Comparison of ENCODE assay signal across 19 cellular contexts in genomic region chr22:22210889-22211833, GRCh38. TPM values are rescaled to one million over a fixed set of nuclear protein-coding genes. Genes with fewer than 3 reads are reported as not detected.
DNase-seq lines count a peak whose midpoint lies in the region; ATAC-seq and TF ChIP-seq lines count a peak whose summit lies in the region.
"Had no signal": no experiment of that assay in that cellular context is flagged by ENCODE, and none has a peak within 500 bp of the region (broad histone marks: within the 10 kb centered on the region; RNA-seq: fewer than 3 reads in every experiment).

No MANE protein-coding gene starts in this region.

- H3K79me2 ChIP-seq in HCT116 (ENCODE audit: insufficient read depth, low read length) = no peaks in the 10 kb centered on the region

- intact Hi-C loops in HCT116 (cut with micrococcal nuclease) = no loop called here
- intact Hi-C loops in activated T-helper 2 cell treated with anti-CD3 and anti-CD28 coated beads, Interferon-gamma antibody, Interleukin-2, Interleukin-4, amounts not matched to agents 10 μg/mL and 5 μg/mL and 100 μg/mL, durations not matched to agents 14 hours and 24 hours and 36 hours (cut with micrococcal nuclease) = no loop called here

- H3K27me3 ChIP-seq in HCT116 (ENCODE audit: insufficient read depth, low read length) = no peaks in the 10 kb centered on the region
- H3K27me3 ChIP-seq in gastroesophageal sphincter = peaks cover 49% of the 10 kb centered on the region

- ATAC-seq in HCT116 = no peak
- no peak for ATAC-seq in natural killer cell treated with Interleukin-12 subunit alpha and Interleukin-12 subunit beta and Interleukin-15 and Interleukin-18, amount 100 ng/mL, for 72 hours
- ATAC-seq in gastroesophageal sphincter = no peak

- no peak overlapping the region for H3K4me3 Mint-ChIP-seq in activated CD4-positive, alpha-beta T cell treated with anti-CD3 and anti-CD28 coated beads, Interleukin-2, amount 10 ng/mL, durations not matched to agents 7 days and 5 days
- H3K4me3 Mint-ChIP-seq in activated T-helper 2 cell treated with anti-CD3 and anti-CD28 coated beads, Interferon-gamma antibody, Interleukin-2, Interleukin-4, amounts not matched to agents 10 μg/mL and 5 μg/mL and 100 μg/mL, durations not matched to agents 14 hours and 24 hours and 36 hours (ENCODE audit: low read depth) = no peak overlapping the region
- H3K4me3 Mint-ChIP-seq in natural killer cell treated with Interleukin-12 subunit alpha and Interleukin-12 subunit beta and Interleukin-15 and Interleukin-18, amount 100 ng/mL, for 72 hours = peak overlapping the region; percentile 78
- H3K4me3 Mint-ChIP-seq: neural crest cell had no signal

- peak overlapping the region; percentile 63 for H3K4me2 ChIP-seq in HCT116 (ENCODE audit: low read length)

- H3K27ac ChIP-seq in HCT116 (ENCODE audit: low read depth, low read length) = no peak overlapping the region
- no peak overlapping the region for H3K27ac ChIP-seq in gastroesophageal sphincter
- H3K27ac ChIP-seq: adrenal gland, SJCRH30, suprapubic skin had no signal

- TF ChIP-seq CTCF in HCT116 (IDR thresholded peaks at IDR 0.05 in 2 of 3, conservative IDR thresholded peaks at IDR 0.05 in 1 of 3; ENCODE audit: borderline replicate concordance in 1 of 3, insufficient read depth in 1 of 3, low read depth in 2 of 3, low read length in 2 of 3) = no peak
- TF ChIP-seq CTCF in gastroesophageal sphincter (IDR thresholded peaks at IDR 0.05) = no peak

- no peak for TF ChIP-seq EP300 in gastroesophageal sphincter (IDR thresholded peaks at IDR 0.05)

- H3K36me3 ChIP-seq in HCT116 (ENCODE audit: control insufficient read depth in 1 of 2, insufficient read depth in 2 of 2, low read length in 2 of 2) = no peaks in the 10 kb centered on the region
- no peaks in the 10 kb centered on the region for H3K36me3 ChIP-seq in gastroesophageal sphincter
- H3K36me3 ChIP-seq: adrenal gland, SJCRH30, suprapubic skin had no signal

- H3K9me3 ChIP-seq in HCT116 (ENCODE audit: control insufficient read depth in 1 of 2, insufficient read depth in 1 of 2, low read depth in 1 of 2, low read length in 2 of 2) = no peaks in the 10 kb centered on the region
- H3K9me3 ChIP-seq in gastroesophageal sphincter = no peaks in the 10 kb centered on the region
- H3K9me3 ChIP-seq: adrenal gland, SJCRH30, suprapubic skin had no signal

- H3K9me3 Mint-ChIP-seq in activated CD4-positive, alpha-beta T cell treated with anti-CD3 and anti-CD28 coated beads, Interleukin-2, amount 10 ng/mL, durations not matched to agents 7 days and 5 days = no peaks in the 10 kb centered on the region
- H3K9me3 Mint-ChIP-seq in activated T-helper 2 cell treated with anti-CD3 and anti-CD28 coated beads, Interferon-gamma antibody, Interleukin-2, Interleukin-4, amounts not matched to agents 10 μg/mL and 5 μg/mL and 100 μg/mL, durations not matched to agents 14 hours and 24 hours and 36 hours = no peaks in the 10 kb centered on the region
- no peaks in the 10 kb centered on the region for H3K9me3 Mint-ChIP-seq in natural killer cell treated with Interleukin-12 subunit alpha and Interleukin-12 subunit beta and Interleukin-15 and Interleukin-18, amount 100 ng/mL, for 72 hours
- H3K9me3 Mint-ChIP-seq: neural crest cell had no signal

- H3K4me1 ChIP-seq in HCT116 (ENCODE audit: control insufficient read depth in 1 of 2, insufficient read depth in 2 of 2, low read length in 2 of 2) (peaks cover 6 to 19% of the 10 kb centered on the region in 2 experiments), gastroesophageal sphincter (no peaks in the 10 kb centered on the region)
- H3K4me1 ChIP-seq: adrenal gland had no signal

- no peaks in the 10 kb centered on the region for H3K9me2 ChIP-seq in HCT116 (ENCODE audit: insufficient read depth)

- 71 to 74% methylated on average over 3 to 7 of the region's 13 CpGs for WGBS in gastroesophageal sphincter (ENCODE audit: low coverage in 1 of 2), 2 donors

- H3K36me3 Mint-ChIP-seq in activated CD4-positive, alpha-beta T cell treated with anti-CD3 and anti-CD28 coated beads, Interleukin-2, amount 10 ng/mL, durations not matched to agents 7 days and 5 days (ENCODE audit: low read depth) = no peaks in the 10 kb centered on the region
- H3K36me3 Mint-ChIP-seq in activated T-helper 2 cell treated with anti-CD3 and anti-CD28 coated beads, Interferon-gamma antibody, Interleukin-2, Interleukin-4, amounts not matched to agents 10 μg/mL and 5 μg/mL and 100 μg/mL, durations not matched to agents 14 hours and 24 hours and 36 hours (ENCODE audit: low read depth) = no peaks in the 10 kb centered on the region
- no peaks in the 10 kb centered on the region for H3K36me3 Mint-ChIP-seq in natural killer cell treated with Interleukin-12 subunit alpha and Interleukin-12 subunit beta and Interleukin-15 and Interleukin-18, amount 100 ng/mL, for 72 hours

- H3K4me1 Mint-ChIP-seq in activated CD4-positive, alpha-beta T cell treated with anti-CD3 and anti-CD28 coated beads, Interleukin-2, amount 10 ng/mL, durations not matched to agents 7 days and 5 days = peaks cover 48% of the 10 kb centered on the region
- peaks cover 40% of the 10 kb centered on the region for H3K4me1 Mint-ChIP-seq in activated T-helper 2 cell treated with anti-CD3 and anti-CD28 coated beads, Interferon-gamma antibody, Interleukin-2, Interleukin-4, amounts not matched to agents 10 μg/mL and 5 μg/mL and 100 μg/mL, durations not matched to agents 14 hours and 24 hours and 36 hours (ENCODE audit: low read depth)
- peaks cover 5 to 38% of the 10 kb centered on the region in 2 donors for H3K4me1 Mint-ChIP-seq in natural killer cell treated with Interleukin-12 subunit alpha and Interleukin-12 subunit beta and Interleukin-15 and Interleukin-18, amount 100 ng/mL, for 72 hours (ENCODE audit: low read depth in 2 of 2)

- no peaks in the 10 kb centered on the region for H4K20me1 ChIP-seq in HCT116 (ENCODE audit: insufficient read depth)

- CTCF ChIA-PET in activated CD4-positive, alpha-beta T cell treated with anti-CD3 and anti-CD28 coated beads, Interleukin-2, amount 10 ng/mL, durations not matched to agents 7 days and 5 days (lab: Charles Lee) = interaction anchor here (1.1 to 2.6 kb wide), 3 partner anchors 10 to 25 kb away, joined by 3 to 14 read pairs (median 5); no protein-coding TSS in a partner anchor
- CTCF ChIA-PET in HCT116 (lab: Charles Lee) = interaction anchor here (0.8 to 1.8 kb wide), 5 partner anchors 8 to 212 kb away, joined by 3 to 11 read pairs (median 5); no protein-coding TSS in a partner anchor

- H3K4me3 ChIP-seq in HCT116 (replicated peaks in 1 of 2; ENCODE audit: low read depth in 1 of 2, low read length in 2 of 2) (no peak overlapping the region), gastroesophageal sphincter (no peak overlapping the region)
- H3K4me3 ChIP-seq: adrenal gland, SJCRH30, suprapubic skin had no signal

- H2AFZ ChIP-seq in HCT116 (ENCODE audit: low read depth, low read length, poor library complexity, severe bottlenecking) = peak overlapping the region; percentile 74

- BruUV-seq in HCT116 (replicated peaks; lab: Mats Ljungman, UMichigan) = no TSS peak

- H3K9ac ChIP-seq in HCT116 (ENCODE audit: low read length) = no peak overlapping the region

- TF ChIP-seq POLR2A in HCT116 (IDR thresholded peaks at IDR 0.05; ENCODE audit: borderline replicate concordance, extremely low read depth, insufficient read depth, insufficient read length) (no peak), gastroesophageal sphincter (IDR thresholded peaks at IDR 0.05) (no peak)

- DNase-seq in activated CD4-positive, alpha-beta T cell treated with anti-CD3 and anti-CD28 coated beads, Interleukin-2, amount 10 ng/mL, durations not matched to agents 7 days and 5 days = no peak
- DNase-seq in activated CD4-positive, alpha-beta T cell treated with anti-CD3 and anti-CD28 coated beads for 1 hour = no peak
- DNase-seq in HCT116 (ENCODE audit: low read depth, low spot score) = no peak
- DNase-seq in activated T-helper 2 cell treated with anti-CD3 and anti-CD28 coated beads, Interferon-gamma antibody, Interleukin-2, Interleukin-4, amounts not matched to agents 10 μg/mL and 5 μg/mL and 100 μg/mL, durations not matched to agents 14 hours and 24 hours and 36 hours (ENCODE audit: low spot score) = no peak
- no peak for DNase-seq in natural killer cell treated with Interleukin-12 subunit alpha and Interleukin-12 subunit beta and Interleukin-15 and Interleukin-18, amount 100 ng/mL, for 72 hours (ENCODE audit: low spot score)
- DNase-seq in occipital lobe (lab: John Stamatoyannopoulos, UW) = no peak
- DNase-seq in NCI-H226 = no peak
- DNase-seq: adrenal gland; central memory CD4-positive, alpha-beta T cell; effector CD8-positive, alpha-beta T cell; hippocampal formation; NCI-H146; NCI-H446; SJCRH30 had no signal

- H3K27me3 Mint-ChIP-seq in activated CD4-positive, alpha-beta T cell treated with anti-CD3 and anti-CD28 coated beads, Interleukin-2, amount 10 ng/mL, durations not matched to agents 7 days and 5 days = no peaks in the 10 kb centered on the region
- peaks cover 3% of the 10 kb centered on the region for H3K27me3 Mint-ChIP-seq in activated T-helper 2 cell treated with anti-CD3 and anti-CD28 coated beads, Interferon-gamma antibody, Interleukin-2, Interleukin-4, amounts not matched to agents 10 μg/mL and 5 μg/mL and 100 μg/mL, durations not matched to agents 14 hours and 24 hours and 36 hours (ENCODE audit: low read depth)
- H3K27me3 Mint-ChIP-seq in natural killer cell treated with Interleukin-12 subunit alpha and Interleukin-12 subunit beta and Interleukin-15 and Interleukin-18, amount 100 ng/mL, for 72 hours = peaks cover 7 to 20% of the 10 kb centered on the region in 2 donors

- peak overlapping the region; percentile 85 for H3K27ac Mint-ChIP-seq in activated CD4-positive, alpha-beta T cell treated with anti-CD3 and anti-CD28 coated beads, Interleukin-2, amount 10 ng/mL, durations not matched to agents 7 days and 5 days
- H3K27ac Mint-ChIP-seq in activated T-helper 2 cell treated with anti-CD3 and anti-CD28 coated beads, Interferon-gamma antibody, Interleukin-2, Interleukin-4, amounts not matched to agents 10 μg/mL and 5 μg/mL and 100 μg/mL, durations not matched to agents 14 hours and 24 hours and 36 hours = peak overlapping the region; percentile 92
- H3K27ac Mint-ChIP-seq in natural killer cell treated with Interleukin-12 subunit alpha and Interleukin-12 subunit beta and Interleukin-15 and Interleukin-18, amount 100 ng/mL, for 72 hours = peak overlapping the region in 1 of 2 donors; percentile 79

- no peak for TF ChIP-seq RAD21 in HCT116 (IDR thresholded peaks at IDR 0.05; ENCODE audit: low read depth)

- RAD21 ChIA-PET in HCT116 (lab: Charles Lee; ENCODE audit: low non-redundant PET in 1 of 2, low total read pairs in 2 of 2, uncharacterized antibody in 2 of 2, unreplicated experiment in 2 of 2) = interaction anchor here in 1 of 2 experiments (0.6 kb wide), 1 partner anchor 679 kb away, joined by 3 read pairs; no protein-coding TSS in a partner anchor

- POLR2A ChIA-PET in activated CD4-positive, alpha-beta T cell treated with anti-CD3 and anti-CD28 coated beads, Interleukin-2, amount 10 ng/mL, durations not matched to agents 7 days and 5 days (lab: Charles Lee) = no interaction called here
- POLR2A ChIA-PET in HCT116 (lab: Charles Lee) = interaction anchor here (1.3 kb wide), 1 partner anchor 16 kb away, joined by 4 read pairs; no protein-coding TSS in a partner anchor

RNA-seq across cellular contexts. Expression of gene VPREB1, which starts 33.4 kb away (rescaled TPM):
- total RNA-seq in activated CD4-positive, alpha-beta T cell treated with anti-CD3 and anti-CD28 coated beads, Interleukin-2, amount 10 ng/mL, durations not matched to agents 7 days and 5 days = not detected
- total RNA-seq in HCT116 (2021; ENCODE audit: unreplicated experiment) = not detected
- not detected in 2 replicates for polyA plus RNA-seq in HCT116 (2012)
- total RNA-seq in activated T-helper 2 cell treated with anti-CD3 and anti-CD28 coated beads, Interferon-gamma antibody, Interleukin-2, Interleukin-4, amounts not matched to agents 10 μg/mL and 5 μg/mL and 100 μg/mL, durations not matched to agents 14 hours and 24 hours and 36 hours = not detected in 2 replicates
- total RNA-seq in natural killer cell treated with Interleukin-12 subunit alpha and Interleukin-12 subunit beta and Interleukin-15 and Interleukin-18, amount 100 ng/mL, for 72 hours = not detected
- total RNA-seq in occipital lobe = not detected
- not detected for total RNA-seq in gastroesophageal sphincter
- total RNA-seq: adrenal gland, G401, H4, neural crest cell, SJCRH30, suprapubic skin had no signal
- polyA plus RNA-seq: adrenal gland had no signal
